ENCODE assay signal across 32 cellular contexts in genomic region chr4:144104509-144105130, GRCh38. TPM values are rescaled to one million over a fixed set of nuclear protein-coding genes. Genes with fewer than 3 reads are reported as not detected.
"Had no signal": no experiment of that assay in that cellular context is flagged by ENCODE, and none has a peak within 500 bp of the region (broad histone marks: within the 10 kb centered on the region; RNA-seq: fewer than 3 reads in every experiment).

No MANE protein-coding gene starts in this region.

- DNase-seq: natural killer cell; occipital lobe; ovary; posterior cingulate gyrus; psoas muscle; right cardiac atrium; spleen; stimulated activated CD4-positive, alpha-beta T cell treated with anti-CD3 and anti-CD28 coated beads, Interleukin-12 subunit alpha, Interleukin-12 subunit beta, amount 100 ng/mL, for 4 hours; stimulated activated CD4-positive, alpha-beta T cell treated with anti-CD3 and anti-CD28 coated beads, Interleukin-1b, Interleukin-23, amount 100 ng/mL, for 48 hours; stimulated activated CD4-positive, alpha-beta T cell treated with anti-CD3 and anti-CD28 coated beads, Interleukin-4, amount 100 ng/mL, for 1 hour; stimulated activated CD4-positive, alpha-beta T cell treated with anti-CD3 and anti-CD28 coated beads, Interleukin-4, amount 100 ng/mL, for 4 hours; stimulated activated CD8-positive, alpha-beta memory T cell treated with anti-CD3 and anti-CD28 coated beads, Interleukin-4, amount 100 ng/mL, for 48 hours; stimulated activated naive CD4-positive, alpha-beta T cell; stimulated activated naive CD8-positive, alpha-beta T cell treated with anti-CD3 and anti-CD28 coated beads, Interleukin-15, amount 100 ng/mL, for 72 hours; stimulated activated naive CD8-positive, alpha-beta T cell treated with anti-CD3 and anti-CD28 coated beads, Interleukin-15, Interleukin-2, amounts not matched to agents 100 U/mL and 50 U/mL, for 24 hours; substantia nigra; testis; tibial artery; transverse colon; upper lobe of right lung; uterus had no signal

- H3K4me2 ChIP-seq: neural progenitor cell, smooth muscle cell had no signal

- ATAC-seq: natural killer cell; psoas muscle; right cardiac atrium; sciatic nerve; stimulated activated memory B cell treated with anti-CD40 and anti-IgM and Interleukin-4, amounts not matched to agents 10 μg/mL and 1 μg/mL and 100 μg/mL, for 72 hours; stimulated activated naive CD8-positive, alpha-beta T cell treated with anti-CD3 and anti-CD28 coated beads, Interleukin-15, amount 100 ng/mL, for 72 hours; stimulated activated naive CD8-positive, alpha-beta T cell treated with anti-CD3 and anti-CD28 coated beads, Interleukin-15, Interleukin-2, amounts not matched to agents 100 U/mL and 50 U/mL, for 24 hours; upper lobe of right lung had no signal

- H3K27ac ChIP-seq: neural progenitor cell, ovary, parathyroid adenoma, psoas muscle, skin epidermis, spleen, suprapubic skin, testis, tibial artery, transverse colon, upper lobe of right lung, uterus had no signal

- H3K79me2 ChIP-seq: parathyroid adenoma had no signal

- H2AFZ ChIP-seq: neural progenitor cell, parathyroid adenoma had no signal

- H3K4me3 ChIP-seq: neural progenitor cell, ovary, psoas muscle, skin epidermis, smooth muscle cell, spleen, suprapubic skin, testis, tibial artery, transverse colon, upper lobe of right lung, uterus had no signal

- H3K9me3 ChIP-seq: ovary, psoas muscle, spleen, suprapubic skin, testis, tibial artery, transverse colon, upper lobe of right lung, uterus had no signal

- H3K4me1 ChIP-seq: neural progenitor cell, parathyroid adenoma, psoas muscle, spleen, suprapubic skin, testis, tibial artery, transverse colon, upper lobe of right lung, uterus had no signal

- H3K27me3 ChIP-seq: neural progenitor cell, ovary, spleen, suprapubic skin, testis, tibial artery, transverse colon, upper lobe of right lung, uterus had no signal

- H3K9ac ChIP-seq: neural progenitor cell, parathyroid adenoma had no signal

- H3K36me3 ChIP-seq: neural progenitor cell, ovary, spleen, suprapubic skin, tibial artery, transverse colon, upper lobe of right lung, uterus had no signal

RNA-seq across cellular contexts. Expression of gene GYPA, which starts 35.9 kb away (rescaled TPM):
- total RNA-seq: natural killer cell, osteoblast, progenitor cell of endocrine pancreas, renal cortical epithelial cell, right cardiac atrium, smooth muscle cell, suprapubic skin, testis, transverse colon, upper lobe of right lung had no signal
- polyA plus RNA-seq: ovary, psoas muscle, right cardiac atrium, smooth muscle cell, urinary bladder had no signal
